Comparison of ENCODE assay signal across 1 cellular context in genomic region chr3:147462856-147463255, GRCh38.
TF ChIP-seq lines count a peak whose summit lies in the region.

No MANE protein-coding gene starts in this region.

TF ChIP-seq in H1, 55 proteins besides CTCF, POLR2A, EP300 and RAD21:
- TF ChIP-seq TCF12 (IDR thresholded peaks at IDR 0.05; ENCODE audit: low read depth, low read length) (no peak), BCL11A (IDR thresholded peaks at IDR 0.05; ENCODE audit: low read depth in 2 of 2, low read length in 2 of 2) (no peak), JUND (IDR thresholded peaks at IDR 0.05; ENCODE audit: low read length) (no peak), CBX8 (IDR thresholded peaks at IDR 0.05; ENCODE audit: borderline replicate concordance, low read depth, low read length) (no peak), PHF8 (conservative IDR thresholded peaks at IDR 0.05; ENCODE audit: low read depth, low read length) (no peak), SAP30 (IDR thresholded peaks at IDR 0.05; ENCODE audit: insufficient read depth, insufficient replicate concordance, low read length) (no peak), BRCA1 (IDR thresholded peaks at IDR 0.05; ENCODE audit: low read depth, low read length) (no peak)
TF ChIP-seq in H1: peak in this region for 0.
